Comparison of ENCODE assay signal across 20 cellular contexts in the genomic region with DNA sequence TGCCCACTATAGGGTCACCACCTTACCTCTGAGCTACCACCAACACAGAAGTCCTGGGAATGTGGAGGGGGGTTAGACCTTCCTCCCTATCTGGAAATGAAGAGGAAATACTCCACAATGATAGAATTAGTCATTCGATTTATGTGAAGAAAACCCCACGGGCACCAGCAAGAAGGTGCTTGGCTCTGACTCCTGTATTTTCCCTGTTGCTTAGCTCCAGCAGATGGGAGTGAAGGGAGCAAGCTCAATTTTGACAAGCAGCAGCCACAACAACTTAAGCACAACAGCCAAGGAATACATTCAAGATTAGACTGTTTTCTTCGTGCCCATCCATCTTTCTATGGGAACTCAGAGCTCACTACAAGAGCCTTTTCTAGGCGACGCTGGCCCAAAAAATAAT.
DNase-seq lines count a peak whose midpoint lies in the region; FAIRE-seq and TF ChIP-seq lines count a peak whose summit lies in the region.
"Had no signal": no experiment of that assay in that cellular context is flagged by ENCODE, and none has a peak within 500 bp of the region (broad histone marks: within the 10 kb centered on the region; RNA-seq: fewer than 3 reads in every experiment).

No MANE protein-coding gene starts in this region.

- no peaks in the 10 kb centered on the region for H3K9me3 Mint-ChIP-seq in activated naive CD4-positive, alpha-beta T cell treated with anti-CD3 and anti-CD28 coated beads for 36 hours
- H3K9me3 Mint-ChIP-seq: GM23338, H9 had no signal

- peak overlapping the region; percentile 12 for H2AFZ ChIP-seq in keratinocyte (ENCODE audit: control insufficient read depth, low read length)
- H2AFZ ChIP-seq: GM23338 had no signal

- no peak for TF ChIP-seq POLR2A in uterus (IDR thresholded peaks at IDR 0.05)

- H3K79me2 ChIP-seq in keratinocyte (ENCODE audit: control insufficient read depth, insufficient read depth, low read length) = no peaks in the 10 kb centered on the region

- no peak overlapping the region for H3K4me2 ChIP-seq in keratinocyte (ENCODE audit: control insufficient read depth, extremely low read depth, insufficient read depth, low read depth, low read length)
- H3K4me2 ChIP-seq: A549, BLaER1, GM23338 had no signal

- H3K27me3 ChIP-seq in bronchial epithelial cell (ENCODE audit: control insufficient read depth, insufficient read depth, low read length) (peaks cover 2% of the 10 kb centered on the region), keratinocyte (ENCODE audit: control insufficient read depth, extremely low read depth, insufficient read depth, low read length) (no peaks in the 10 kb centered on the region), uterus (no peaks in the 10 kb centered on the region)
- H3K27me3 ChIP-seq: BLaER1 had no signal

- H3K4me3 ChIP-seq in bronchial epithelial cell (ENCODE audit: low read depth, low read length) = no peak overlapping the region
- H3K4me3 ChIP-seq in keratinocyte (ENCODE audit: control insufficient read depth in 2 of 3, extremely low read depth in 1 of 3, insufficient read depth in 2 of 3, low read depth in 1 of 3, low read length in 3 of 3) = no peak overlapping the region
- no peak overlapping the region for H3K4me3 ChIP-seq in uterus
- H3K4me3 ChIP-seq: A549, BLaER1, GM23338 had no signal

- H3K4me3 Mint-ChIP-seq in activated naive CD4-positive, alpha-beta T cell treated with anti-CD3 and anti-CD28 coated beads for 36 hours = no peak overlapping the region
- H3K4me3 Mint-ChIP-seq: CD14-positive monocyte; CD4-positive, alpha-beta memory T cell; GM23338; H9 had no signal

- H3K27ac ChIP-seq in keratinocyte (ENCODE audit: control insufficient read depth, insufficient read depth, low read length) (no peak overlapping the region), uterus (peak overlapping the region in 1 of 2 donors; percentile 53)
- H3K27ac ChIP-seq: 22Rv1, A549, BLaER1 had no signal

- TF ChIP-seq CTCF in bronchial epithelial cell (IDR thresholded peaks at IDR 0.05; ENCODE audit: insufficient read depth, low read length, severe bottlenecking) (no peak), keratinocyte (optimal IDR thresholded peaks at IDR 0.05 in 1 of 3, IDR thresholded peaks at IDR 0.05 in 1 of 3, conservative IDR thresholded peaks at IDR 0.05 in 1 of 3; ENCODE audit: extremely low read depth in 1 of 3, insufficient read depth in 2 of 3, low read length in 3 of 3) (no peak), uterus (IDR thresholded peaks at IDR 0.05) (no peak)

- FAIRE-seq in bronchial epithelial cell (lab: Jason Lieb, UNC) = peak; percentile 18
- FAIRE-seq in keratinocyte (lab: Jason Lieb, UNC) = no peak
- FAIRE-seq: A549, GM12892, GM18507 had no signal

- H3K9me1 ChIP-seq in keratinocyte (ENCODE audit: control insufficient read depth, extremely low read depth, insufficient read depth, low read length) = no peaks in the 10 kb centered on the region

- DNase-seq in Ammon's horn (ENCODE audit: low spot score) = peak; percentile 20
- DNase-seq in bronchial epithelial cell (ENCODE audit: low read depth) = no peak
- DNase-seq in keratinocyte (ENCODE audit: low read depth, low spot score) = no peak
- peak; percentile 21 to 32 for DNase-seq in uterus
- DNase-seq in activated naive CD4-positive, alpha-beta T cell treated with anti-CD3 and anti-CD28 coated beads for 36 hours = no peak
- DNase-seq in NCI-H526 (lab: John Stamatoyannopoulos, UW) = no peak
- no peak for DNase-seq in HCEC 1CT
- DNase-seq: AML-193; CD4-positive, alpha-beta memory T cell; DMS153; DMS79; GDM1; H9 had no signal

- H3K9ac ChIP-seq in keratinocyte (ENCODE audit: control insufficient read depth, extremely low read depth, insufficient read depth, low read length) = no peak overlapping the region
- H3K9ac ChIP-seq: BLaER1 had no signal

- dilution Hi-C loops in keratinocyte (cut with MboI; ENCODE audit: extremely low pct_ligation_motif_present, low sequenced_read_pairs) = no loop called here

- no peaks in the 10 kb centered on the region for H3K9me3 ChIP-seq in keratinocyte (ENCODE audit: control insufficient read depth, low read depth, low read length)
- H3K9me3 ChIP-seq in uterus = no peaks in the 10 kb centered on the region
- H3K9me3 ChIP-seq: A549, BLaER1 had no signal

- peaks cover 3% of the 10 kb centered on the region for H3K27me3 Mint-ChIP-seq in activated naive CD4-positive, alpha-beta T cell treated with anti-CD3 and anti-CD28 coated beads for 36 hours (ENCODE audit: low read depth)

- H3K27ac Mint-ChIP-seq in activated naive CD4-positive, alpha-beta T cell treated with anti-CD3 and anti-CD28 coated beads for 36 hours = no peak overlapping the region
- H3K27ac Mint-ChIP-seq: CD14-positive monocyte; CD4-positive, alpha-beta memory T cell; GM23338 had no signal

- intact Hi-C loops in uterus (cut with DNase I; ENCODE audit: low total_unique reads) = no loop called here
- intact Hi-C loops in activated naive CD4-positive, alpha-beta T cell treated with anti-CD3 and anti-CD28 coated beads for 36 hours (cut with micrococcal nuclease) = no loop called here

- H4K20me1 ChIP-seq in keratinocyte (ENCODE audit: control insufficient read depth, extremely low read depth, insufficient read depth, low read length) = no peaks in the 10 kb centered on the region
- H4K20me1 ChIP-seq: BLaER1 had no signal

- H3K4me1 Mint-ChIP-seq in activated naive CD4-positive, alpha-beta T cell treated with anti-CD3 and anti-CD28 coated beads for 36 hours (ENCODE audit: low read depth) = no peaks in the 10 kb centered on the region
- H3K4me1 Mint-ChIP-seq: CD14-positive monocyte; CD4-positive, alpha-beta memory T cell; GM23338; H9 had no signal

- H3K36me3 ChIP-seq in bronchial epithelial cell (ENCODE audit: control insufficient read depth, insufficient read depth, low read length) (no peaks in the 10 kb centered on the region), keratinocyte (ENCODE audit: control insufficient read depth in 2 of 2, extremely low read depth in 1 of 2, insufficient read depth in 2 of 2, low read length in 2 of 2) (no peaks in the 10 kb centered on the region), uterus (no peaks in the 10 kb centered on the region)
- H3K36me3 ChIP-seq: BLaER1 had no signal

- no peaks in the 10 kb centered on the region for H3K4me1 ChIP-seq in keratinocyte (ENCODE audit: control insufficient read depth, extremely low read depth, insufficient read depth, low read length)
- H3K4me1 ChIP-seq in uterus = no peaks in the 10 kb centered on the region
- H3K4me1 ChIP-seq: A549, BLaER1 had no signal

- CTCF ChIA-PET in activated naive CD4-positive, alpha-beta T cell treated with anti-CD3 and anti-CD28 coated beads for 36 hours (lab: Charles Lee) = no interaction called here

- H3K36me3 Mint-ChIP-seq in activated naive CD4-positive, alpha-beta T cell treated with anti-CD3 and anti-CD28 coated beads for 36 hours (ENCODE audit: low read depth) = no peaks in the 10 kb centered on the region
- H3K36me3 Mint-ChIP-seq: CD14-positive monocyte; CD4-positive, alpha-beta memory T cell had no signal

Comparison
In these comparisons a context has a peak if more than half of its experiments do, and no peak if none do; other contexts are left out.
1. DNase-seq: peak in Ammon's horn (single experiment) and uterus (2 of 2); none in bronchial epithelial cell (single experiment), keratinocyte (single experiment), activated naive CD4-positive, alpha-beta T cell treated with anti-CD3 and anti-CD28 coated beads for 36 hours (single experiment), NCI-H526 (0 of 2) and HCEC 1CT (single experiment).